Comparison of ENCODE assay signal across 10 cellular contexts in the genomic region with DNA sequence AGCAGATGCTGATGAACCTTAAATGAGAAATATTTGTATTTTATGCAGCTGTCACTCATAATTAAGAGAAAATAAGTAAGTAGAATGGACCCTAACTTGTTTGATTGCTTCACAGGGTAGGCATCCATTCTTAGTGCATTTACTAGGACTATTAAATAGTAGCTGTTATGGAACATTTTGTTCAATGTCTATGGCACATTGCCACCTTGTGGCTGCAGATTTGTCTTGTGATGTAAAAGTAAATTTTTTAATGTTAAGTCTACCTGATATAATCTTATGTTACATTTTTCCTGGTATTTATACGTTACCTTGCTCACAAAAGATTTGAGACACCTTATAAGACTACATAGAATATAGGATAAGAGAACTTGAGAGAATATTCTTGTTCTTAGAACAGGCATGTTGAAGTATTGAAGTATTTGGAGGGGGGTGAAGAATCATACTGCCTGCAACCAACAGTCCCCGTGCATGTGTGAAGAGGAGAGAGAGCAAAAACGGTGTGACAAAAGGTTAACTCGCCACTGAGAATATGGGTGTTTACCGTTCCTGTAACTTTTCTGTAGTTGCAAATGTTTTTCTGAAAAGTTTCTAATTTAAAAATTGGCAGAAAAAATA.
A peak's percentile ranks its signal among the peaks of the same experiment; 100 is the strongest.
DNase-seq lines count a peak whose midpoint lies in the region; ATAC-seq, FAIRE-seq and TF ChIP-seq lines count a peak whose summit lies in the region.
"Had no signal": no experiment of that assay in that cellular context is flagged by ENCODE, and none has a peak within 500 bp of the region (broad histone marks: within the 10 kb centered on the region; RNA-seq: fewer than 3 reads in every experiment).

No MANE protein-coding gene starts in this region.

- no peak overlapping the region for H3K4me3 ChIP-seq in CD4-positive, alpha-beta memory T cell (ENCODE audit: low read length in 2 of 2)
- no peak overlapping the region for H3K4me3 ChIP-seq in OCI-LY7 (ENCODE audit: low read depth, low read length, poor library complexity, severe bottlenecking)
- no peak overlapping the region for H3K4me3 ChIP-seq in bronchial epithelial cell (ENCODE audit: low read depth, low read length)
- H3K4me3 ChIP-seq in HepG2 (replicated peaks in 1 of 3; ENCODE audit: insufficient read depth in 1 of 3, low read depth in 2 of 3, low read length in 3 of 3): no peak overlapping the region
- H3K4me3 ChIP-seq in tibial nerve: no peak overlapping the region
- no peak overlapping the region for H3K4me3 ChIP-seq in effector memory CD4-positive, alpha-beta T cell (ENCODE audit: insufficient read depth, low read depth, low read length, poor library complexity, severe bottlenecking)

- no peaks in the 10 kb centered on the region for H3K4me1 ChIP-seq in CD4-positive, alpha-beta memory T cell (ENCODE audit: insufficient read depth, low read length)
- H3K4me1 ChIP-seq in OCI-LY7 (ENCODE audit: insufficient read depth, low read length, poor library complexity, severe bottlenecking) (no peaks in the 10 kb centered on the region), HepG2 (ENCODE audit: insufficient read depth, low read length) (no peaks in the 10 kb centered on the region), tibial nerve (peaks cover 0 to 7% (median 0%) of the 10 kb centered on the region in 4 donors)
- no peaks in the 10 kb centered on the region for H3K4me1 ChIP-seq in effector memory CD4-positive, alpha-beta T cell (ENCODE audit: control insufficient read depth, insufficient read depth, low read length, poor library complexity, severe bottlenecking)

- no peaks in the 10 kb centered on the region for H3K4me1 Mint-ChIP-seq in CD4-positive, alpha-beta memory T cell
- H3K4me1 Mint-ChIP-seq: immature natural killer cell had no signal

- FAIRE-seq in bronchial epithelial cell (lab: Jason Lieb, UNC) (no peak), HepG2 (lab: Jason Lieb, UNC) (no peak)

- no peak overlapping the region for H3K4me2 ChIP-seq in OCI-LY7 (ENCODE audit: low read length)
- no peak overlapping the region for H3K4me2 ChIP-seq in HepG2 (ENCODE audit: low read depth, low read length)

- DNase-seq in CD4-positive, alpha-beta memory T cell: peak in 4 of 5 donors; percentile 4 to 14 (median 10)
- DNase-seq in HS-27A (ENCODE audit: low read depth) (peak; percentile 19), OCI-LY7 (ENCODE audit: low spot score) (peak; percentile 63), bronchial epithelial cell (ENCODE audit: low read depth) (peak; percentile 68), HepG2 (ENCODE audit: low spot score) (peak; percentile 20), tibial nerve (ENCODE audit: low spot score in 2 of 2) (peak in 1 of 2 donors; percentile 75)
- no peak for DNase-seq in effector memory CD4-positive, alpha-beta T cell

- H3K9ac ChIP-seq in HepG2 (ENCODE audit: insufficient read depth, low read depth, low read length): no peak overlapping the region

- H3K27ac ChIP-seq in CD4-positive, alpha-beta memory T cell (ENCODE audit: low read depth, low read length): no peak overlapping the region
- H3K27ac ChIP-seq in OCI-LY7 (ENCODE audit: low read depth, low read length, poor library complexity, severe bottlenecking) (no peak overlapping the region), HepG2 (ENCODE audit: extremely low read length, insufficient read depth, low read length) (no peak overlapping the region), tibial nerve (no peak overlapping the region)
- no peak overlapping the region for H3K27ac ChIP-seq in effector memory CD4-positive, alpha-beta T cell (ENCODE audit: insufficient read depth, low read length, poor library complexity, severe bottlenecking)

- POLR2A ChIA-PET in CD4-positive, alpha-beta memory T cell (lab: Charles Lee; ENCODE audit: partially characterized antibody): no interaction called here
- POLR2A ChIA-PET in OCI-LY7 (lab: Charles Lee): interaction anchor here (0.6 to 0.7 kb wide), 2 partner anchors 242 to 909 kb away, joined by 3 read pairs; no protein-coding TSS in a partner anchor
- POLR2A ChIA-PET in HepG2 (lab: Yijun Ruan, JAX): no interaction called here

- in situ Hi-C loops in HepG2 (cut with HindIII; ENCODE audit: extremely low pct_ligation_motif_present, low pct_unique_long_range_greater_than_20kb): loop anchor here (5.0 kb wide), 1 partner anchor 450 kb away; no protein-coding TSS in a partner anchor

- 0% methylated on average over 5 of the region's 5 CpGs for WGBS in HepG2 (ENCODE audit: low lambda C conversion rate)
- WGBS in tibial nerve, 2 donors: 36 to 41% methylated on average over 5 of the region's 5 CpGs

- no peaks in the 10 kb centered on the region for H3K9me2 ChIP-seq in OCI-LY7 (ENCODE audit: insufficient read depth, low read length)

- intact Hi-C loops in CD4-positive, alpha-beta memory T cell (cut with micrococcal nuclease): loop anchor here (5.0 kb wide), 1 partner anchor 1680 kb away; no protein-coding TSS in a partner anchor
- intact Hi-C loops in OCI-LY7 (cut with micrococcal nuclease; ENCODE audit: unreplicated experiment) (loop anchor here (1.0 kb wide), 1 partner anchor 450 kb away; no protein-coding TSS in a partner anchor), HepG2 (cut with micrococcal nuclease; ENCODE audit: unreplicated experiment) (loop anchor here (1.0 to 2.0 kb wide), 2 partner anchors 77 to 450 kb away; no protein-coding TSS in a partner anchor)

- TF ChIP-seq EP300 in HepG2 (IDR thresholded peaks at IDR 0.05; ENCODE audit: low read depth in 2 of 2, low read length in 2 of 2): no peak
- no peak for TF ChIP-seq EP300 in HepG2 (CRISPR knock-in tag; IDR thresholded peaks at IDR 0.05; ENCODE audit: borderline replicate concordance)
- TF ChIP-seq EP300 in tibial nerve (IDR thresholded peaks at IDR 0.05): no peak

- TF ChIP-seq CTCF in OCI-LY7 (conservative IDR thresholded peaks at IDR 0.05; ENCODE audit: low read length) (peak; percentile 85), bronchial epithelial cell (IDR thresholded peaks at IDR 0.05; ENCODE audit: insufficient read depth, low read length, severe bottlenecking) (peak; percentile 18), HepG2 (CRISPR knock-in tag; IDR thresholded peaks at IDR 0.05) (peak; percentile 53), tibial nerve (IDR thresholded peaks at IDR 0.05) (peak in 3 of 5 experiments; percentile 22 to 54 (median 27))

- ATAC-seq in HepG2 (no peak), HG03439 (IDR thresholded peaks at IDR 0.05; ENCODE audit: unreplicated experiment) (no peak)

- H3K79me2 ChIP-seq in OCI-LY7 (ENCODE audit: insufficient read depth, low read depth, low read length): no peaks in the 10 kb centered on the region
- no peaks in the 10 kb centered on the region for H3K79me2 ChIP-seq in HepG2 (ENCODE audit: insufficient read depth, low read length)

- no peaks in the 10 kb centered on the region for H3K36me3 Mint-ChIP-seq in CD4-positive, alpha-beta memory T cell
- H3K36me3 Mint-ChIP-seq: immature natural killer cell had no signal

- H4K20me1 ChIP-seq in OCI-LY7 (ENCODE audit: insufficient read depth, low read length): no peaks in the 10 kb centered on the region
- H4K20me1 ChIP-seq in HepG2 (ENCODE audit: insufficient read depth, low read length): no peaks in the 10 kb centered on the region

- H2AFZ ChIP-seq in OCI-LY7 (ENCODE audit: low read length) (no peak overlapping the region), HepG2 (ENCODE audit: low read length) (no peak overlapping the region)

- TF ChIP-seq POLR2A in HepG2 (IDR thresholded peaks at IDR 0.05; ENCODE audit: insufficient read depth in 1 of 2, low read depth in 2 of 2, low read length in 2 of 2): no peak
- no peak for TF ChIP-seq POLR2A in tibial nerve (IDR thresholded peaks at IDR 0.05)

- H3K36me3 ChIP-seq in CD4-positive, alpha-beta memory T cell (ENCODE audit: insufficient read depth, low read length): no peaks in the 10 kb centered on the region
- no peaks in the 10 kb centered on the region for H3K36me3 ChIP-seq in OCI-LY7 (ENCODE audit: insufficient read depth, low read length)
- no peaks in the 10 kb centered on the region for H3K36me3 ChIP-seq in bronchial epithelial cell (ENCODE audit: control insufficient read depth, insufficient read depth, low read length)
- H3K36me3 ChIP-seq in HepG2 (replicated peaks in 1 of 2; ENCODE audit: control insufficient read depth in 1 of 2, insufficient read depth in 2 of 2, low read length in 2 of 2): no peaks in the 10 kb centered on the region
- no peaks in the 10 kb centered on the region for H3K36me3 ChIP-seq in tibial nerve
- H3K36me3 ChIP-seq in effector memory CD4-positive, alpha-beta T cell (ENCODE audit: control insufficient read depth, insufficient read depth, low read length): no peaks in the 10 kb centered on the region

- H3K27me3 Mint-ChIP-seq in CD4-positive, alpha-beta memory T cell: peaks cover 5 to 12% of the 10 kb centered on the region in 2 donors
- H3K27me3 Mint-ChIP-seq: IgD-negative memory B cell had no signal

- CTCF ChIA-PET in CD4-positive, alpha-beta memory T cell (lab: Charles Lee; ENCODE audit: partially characterized antibody): interaction anchor here (1.4 to 1.6 kb wide), 3 partner anchors 448 to 996 kb away, joined by 4 to 7 read pairs (median 7); no protein-coding TSS in a partner anchor
- CTCF ChIA-PET in OCI-LY7 (lab: Charles Lee; ENCODE audit: unreplicated experiment) (interaction anchor here (1.1 kb wide), 1 partner anchor 451 kb away, joined by 5 read pairs; no protein-coding TSS in a partner anchor), HepG2 (lab: Yijun Ruan, JAX; ENCODE audit: low intra/inter-chr PET ratio, low total read pairs) (interaction anchor here (5.0 kb wide), 1 partner anchor 450 kb away, joined by 46 read pairs; no protein-coding TSS in a partner anchor)

- BruUV-seq in OCI-LY7 (replicated peaks; lab: Mats Ljungman, UMichigan) (no TSS peak), HepG2 (replicated peaks; lab: Mats Ljungman, UMichigan) (no TSS peak)

- H3K27ac Mint-ChIP-seq in CD4-positive, alpha-beta memory T cell: no peak overlapping the region
- H3K27ac Mint-ChIP-seq: IgD-negative memory B cell, immature natural killer cell had no signal

- H3K9me3 ChIP-seq in CD4-positive, alpha-beta memory T cell (ENCODE audit: control insufficient read depth in 1 of 2, low read length in 2 of 2): no peaks in the 10 kb centered on the region
- H3K9me3 ChIP-seq in OCI-LY7 (ENCODE audit: low read length) (no peaks in the 10 kb centered on the region), HepG2 (ENCODE audit: low read length) (no peaks in the 10 kb centered on the region), tibial nerve (no peaks in the 10 kb centered on the region)
- H3K9me3 ChIP-seq in effector memory CD4-positive, alpha-beta T cell (ENCODE audit: control insufficient read depth, low read length): no peaks in the 10 kb centered on the region

- no peaks in the 10 kb centered on the region for H3K27me3 ChIP-seq in CD4-positive, alpha-beta memory T cell (ENCODE audit: insufficient read depth, low read length)
- no peaks in the 10 kb centered on the region for H3K27me3 ChIP-seq in bronchial epithelial cell (ENCODE audit: control insufficient read depth, insufficient read depth, low read length)
- H3K27me3 ChIP-seq in HepG2 (ENCODE audit: control insufficient read depth in 1 of 2, insufficient read depth in 2 of 2, low read length in 2 of 2): peaks cover 0 to 7% of the 10 kb centered on the region in 2 experiments; a peak in 2 of 5 replicates
- H3K27me3 ChIP-seq in tibial nerve: no peaks in the 10 kb centered on the region
- H3K27me3 ChIP-seq in effector memory CD4-positive, alpha-beta T cell (replicated peaks; ENCODE audit: control insufficient read depth, insufficient read depth, low read length, poor library complexity, severe bottlenecking): no peaks in the 10 kb centered on the region

- TF ChIP-seq RAD21 in HepG2 (CRISPR knock-in tag; IDR thresholded peaks at IDR 0.05): no peak

- no peaks in the 10 kb centered on the region for H3K9me3 Mint-ChIP-seq in CD4-positive, alpha-beta memory T cell
- H3K9me3 Mint-ChIP-seq: IgD-negative memory B cell had no signal

- H3K4me3 Mint-ChIP-seq in CD4-positive, alpha-beta memory T cell: no peak overlapping the region
- H3K4me3 Mint-ChIP-seq: IgD-negative memory B cell, immature natural killer cell had no signal

Comparison
In these comparisons a context has a peak if more than half of its experiments do, and no peak if none do; other contexts are left out.
1. DNase-seq: peak in CD4-positive, alpha-beta memory T cell (4 of 5), HS-27A (single experiment), OCI-LY7 (single experiment), bronchial epithelial cell (single experiment) and HepG2 (single experiment); none in effector memory CD4-positive, alpha-beta T cell (0 of 3).
2. CTCF ChIP-seq: peak in every context shown above with its lines; median percentile 85 in OCI-LY7; 53 in HepG2; 27 in tibial nerve; 18 in bronchial epithelial cell.